Comparison of ENCODE assay signal across 13 cellular contexts in the genomic region with DNA sequence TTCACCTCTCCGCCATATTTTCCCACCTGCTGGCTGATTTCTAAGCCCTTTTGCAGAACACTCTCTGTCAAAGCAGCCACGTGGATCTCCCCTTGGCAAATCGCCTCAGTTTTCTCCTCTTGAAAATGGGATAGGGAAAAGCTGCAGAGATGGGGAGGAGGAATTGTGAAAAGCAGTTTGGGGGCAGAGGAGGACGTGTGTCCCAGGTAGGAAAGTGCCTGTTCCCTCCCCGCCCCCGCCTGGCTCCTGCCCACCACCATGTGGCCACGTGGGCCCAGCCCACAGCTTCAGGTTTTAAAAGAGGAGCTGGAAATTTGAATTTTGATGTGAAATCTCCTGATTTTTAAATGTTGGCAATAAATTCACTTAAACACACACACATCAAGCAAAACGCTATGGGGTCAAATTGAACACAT. TPM values are rescaled to one million over a fixed set of nuclear protein-coding genes. Genes with fewer than 3 reads are reported as not detected.
DNase-seq lines count a peak whose midpoint lies in the region; ATAC-seq and TF ChIP-seq lines count a peak whose summit lies in the region.
"Had no signal": no experiment of that assay in that cellular context is flagged by ENCODE, and none has a peak within 500 bp of the region (broad histone marks: within the 10 kb centered on the region; RNA-seq: fewer than 3 reads in every experiment).

No MANE protein-coding gene starts in this region.

- H3K4me1 ChIP-seq in HUES64 (ENCODE audit: insufficient read depth, low read length) (peaks cover 11% of the 10 kb centered on the region), ascending aorta (peaks cover 4 to 9% of the 10 kb centered on the region in 2 donors), tibial artery (peaks cover 0 to 22% (median 15%) of the 10 kb centered on the region in 4 donors)

- H3K27me3 ChIP-seq in HUES64 (ENCODE audit: insufficient read depth, low read length) = no peaks in the 10 kb centered on the region; the same call in 1 of the 2 replicates
- no peaks in the 10 kb centered on the region for H3K27me3 ChIP-seq in ascending aorta
- H3K27me3 ChIP-seq in tibial artery = no peaks in the 10 kb centered on the region

- H3K27ac ChIP-seq in HUES64 (ENCODE audit: low read depth, low read length) (peak overlapping the region; percentile 58; the same call in 1 of the 2 replicates), ascending aorta (peak overlapping the region; percentile 28 to 52), tibial artery (peak overlapping the region; percentile 40 to 98)

- no peak overlapping the region for H3K4me3 Mint-ChIP-seq in type B pancreatic cell
- H3K4me3 Mint-ChIP-seq: activated CD4-positive, alpha-beta T cell treated with anti-CD3 and anti-CD28 coated beads for 36 hours; activated naive CD4-positive, alpha-beta T cell treated with anti-CD3 and anti-CD28 coated beads for 36 hours; effector memory CD8-positive, alpha-beta T cell; stimulated activated effector memory CD8-positive, alpha-beta T cell treated with anti-CD3 and anti-CD28 coated beads, Interleukin-12 subunit alpha, Interleukin-12 subunit beta, amount 100 ng/mL, for 72 hours; T-helper 2 cell treated with Interferon-gamma antibody and Interleukin-4, amounts not matched to agents 5 μg/mL and 100 μg/mL, for 36 hours had no signal

- H3K36me3 Mint-ChIP-seq in type B pancreatic cell = no peaks in the 10 kb centered on the region
- H3K36me3 Mint-ChIP-seq: CD4-positive, alpha-beta memory T cell had no signal

- H3K9me3 ChIP-seq in HUES64 (ENCODE audit: insufficient read depth, low read depth, low read length) = no peaks in the 10 kb centered on the region
- H3K9me3 ChIP-seq in ascending aorta = no peaks in the 10 kb centered on the region
- H3K9me3 ChIP-seq in tibial artery = no peaks in the 10 kb centered on the region

- peaks cover 6% of the 10 kb centered on the region for H3K27me3 Mint-ChIP-seq in type B pancreatic cell

- H3K27ac Mint-ChIP-seq in type B pancreatic cell = no peak overlapping the region
- H3K27ac Mint-ChIP-seq: activated CD4-positive, alpha-beta T cell treated with anti-CD3 and anti-CD28 coated beads for 36 hours; activated naive CD4-positive, alpha-beta T cell treated with anti-CD3 and anti-CD28 coated beads for 36 hours; stimulated activated effector memory CD8-positive, alpha-beta T cell treated with anti-CD3 and anti-CD28 coated beads, Interleukin-12 subunit alpha, Interleukin-12 subunit beta, amount 100 ng/mL, for 72 hours; T-helper 2 cell treated with Interferon-gamma antibody and Interleukin-4, amounts not matched to agents 5 μg/mL and 100 μg/mL, for 36 hours had no signal

- H3K4me1 Mint-ChIP-seq in type B pancreatic cell (ENCODE audit: unreplicated experiment) = peaks cover 6% of the 10 kb centered on the region

- WGBS in HUES64 = 73% methylated on average over 7 of the region's 8 CpGs

- DNase-seq in ascending aorta (ENCODE audit: low spot score in 2 of 2) (no peak), left lobe of liver (ENCODE audit: low spot score) (peak; percentile 69), tibial artery (peak in 1 of 2 donors; percentile 49), hepatic stellate cell (ENCODE audit: low spot score) (no peak), type B pancreatic cell (ENCODE audit: extremely low spot score, unreplicated experiment) (no peak)
- DNase-seq in effector CD8-positive, alpha-beta T cell (lab: John Stamatoyannopoulos, UW) = no peak

- H3K4me3 ChIP-seq in HUES64 (ENCODE audit: low read length) = no peak overlapping the region
- H3K4me3 ChIP-seq in ascending aorta = no peak overlapping the region
- H3K4me3 ChIP-seq in tibial artery = no peak overlapping the region

- TF ChIP-seq CTCF in ascending aorta (IDR thresholded peaks at IDR 0.05) (no peak), tibial artery (IDR thresholded peaks at IDR 0.05) (no peak), type B pancreatic cell (conservative IDR thresholded peaks at IDR 0.05) (no peak)

- no peak for ATAC-seq in left lobe of liver

- no peak overlapping the region for H3K9ac ChIP-seq in HUES64 (ENCODE audit: low read depth, low read length)

- intact Hi-C loops in ascending aorta (cut with DNase I) (loop anchor here (1.0 to 10.0 kb wide), 3 partner anchors 277 to 548 kb away; partner anchors contain the start of gene PARD6B), tibial artery (cut with DNase I; ENCODE audit: low total_unique reads) (loop anchor here (2.0 kb wide), 2 partner anchors 278 to 394 kb away; no protein-coding TSS in a partner anchor)

- H3K36me3 ChIP-seq in HUES64 (ENCODE audit: insufficient read depth, low read length) (no peaks in the 10 kb centered on the region), ascending aorta (peaks cover 0 to 5% of the 10 kb centered on the region in 2 donors), tibial artery (peaks cover 0 to 8% (median 0%) of the 10 kb centered on the region in 3 donors)

- H3K9me3 Mint-ChIP-seq in type B pancreatic cell = no peaks in the 10 kb centered on the region
- H3K9me3 Mint-ChIP-seq: activated naive CD4-positive, alpha-beta T cell treated with anti-CD3 and anti-CD28 coated beads for 36 hours; CD4-positive, alpha-beta memory T cell; effector memory CD8-positive, alpha-beta T cell; stimulated activated effector memory CD8-positive, alpha-beta T cell treated with anti-CD3 and anti-CD28 coated beads, Interleukin-12 subunit alpha, Interleukin-12 subunit beta, amount 100 ng/mL, for 72 hours; T-helper 2 cell treated with Interferon-gamma antibody and Interleukin-4, amounts not matched to agents 5 μg/mL and 100 μg/mL, for 36 hours had no signal

RNA-seq across cellular contexts. Expression of gene CEBPB, which starts 3.6 kb away (rescaled TPM):
- polyA plus RNA-seq in HUES64 (2013, experiment 1 of 2) = 8.9 TPM
- polyA plus RNA-seq in HUES64 (2013, experiment 2 of 2) = 9.2 TPM
- total RNA-seq in ascending aorta (360 TPM), left lobe of liver (215 TPM), type B pancreatic cell (ENCODE audit: low replicate concordance) (23.0 and 54.1 TPM in 2 replicates)

RNA-seq across cellular contexts. Expression of gene PEDS1, which starts 33.5 kb away (rescaled TPM):
- polyA plus RNA-seq in HUES64 (2013, experiment 1 of 2) = 27.6 TPM
- polyA plus RNA-seq in HUES64 (2013, experiment 2 of 2) = 33.6 TPM
- total RNA-seq in ascending aorta (23.9 TPM), left lobe of liver (9.1 TPM), type B pancreatic cell (ENCODE audit: low replicate concordance) (29.9 and 42.9 TPM in 2 replicates)
